ENCODE assay signal across 8 cellular contexts in genomic region chr16:9135797-9136196, GRCh38. TPM values are rescaled to one million over a fixed set of nuclear protein-coding genes. Genes with fewer than 3 reads are reported as not detected.
DNase-seq lines count a peak whose midpoint lies in the region; ATAC-seq and TF ChIP-seq lines count a peak whose summit lies in the region.

No MANE protein-coding gene starts in this region.

- DNase-seq in left lobe of liver (ENCODE audit: low spot score) = no peak
- DNase-seq in PC-9 = no peak
- DNase-seq in trophoblast cell = no peak
- DNase-seq in NCI-H1048 (lab: John Stamatoyannopoulos, UW) = no peak
- DNase-seq in NCI-H446 (lab: John Stamatoyannopoulos, UW) = no peak

- H2AK5ac ChIP-seq in trophoblast cell (ENCODE audit: low read length) = no peak overlapping the region

- H3K4me3 ChIP-seq in Loucy (ENCODE audit: low read length, poor library complexity, severe bottlenecking) (peak overlapping the region; percentile 43), PC-9 (no peak overlapping the region), trophoblast cell (ENCODE audit: low read depth, low read length) (no peak overlapping the region)

- H3K36me3 ChIP-seq in Loucy (ENCODE audit: insufficient read depth, low read length) (no peaks in the 10 kb centered on the region), PC-9 (ENCODE audit: low read depth) (no peaks in the 10 kb centered on the region), trophoblast cell (ENCODE audit: control insufficient read depth in 1 of 2, insufficient read depth in 2 of 2, low read length in 2 of 2) (no peaks in the 10 kb centered on the region)

- H3K79me1 ChIP-seq in trophoblast cell (ENCODE audit: low read length) = no peaks in the 10 kb centered on the region

- WGBS in trophoblast cell (ENCODE audit: extremely low coverage, insufficient coverage, insufficient read length) = no CpG with 5 or more reads among the region's 8 CpGs

- H3F3A ChIP-seq in Loucy (ENCODE audit: low read depth) = no peaks in the 10 kb centered on the region
- H3F3A ChIP-seq in PC-9 (ENCODE audit: insufficient read depth, low read depth) = peaks cover 12% of the 10 kb centered on the region; the same call in 1 of the 2 replicates

- H4K20me1 ChIP-seq in Loucy (ENCODE audit: insufficient read depth, low read length, poor library complexity, severe bottlenecking) = no peaks in the 10 kb centered on the region
- no peaks in the 10 kb centered on the region; the same call in 1 of the 2 replicates for H4K20me1 ChIP-seq in PC-9 (ENCODE audit: insufficient read depth)

- H3K4me2 ChIP-seq in Loucy (ENCODE audit: low read depth, low read length, poor library complexity, severe bottlenecking) (peak overlapping the region; percentile 63), PC-9 (no peak overlapping the region), trophoblast cell (ENCODE audit: low read length) (no peak overlapping the region)

- H4K91ac ChIP-seq in trophoblast cell (ENCODE audit: low read depth, low read length) = no peak overlapping the region

- no peak overlapping the region for H4K12ac ChIP-seq in trophoblast cell (ENCODE audit: low read depth, low read length)

- H3K9me2 ChIP-seq in Loucy (replicated peaks; ENCODE audit: low read depth, low read length) (no peaks in the 10 kb centered on the region), PC-9 (ENCODE audit: insufficient read depth) (no peaks in the 10 kb centered on the region)

- no peaks in the 10 kb centered on the region for H3K27me3 ChIP-seq in Loucy (ENCODE audit: insufficient read depth, low read length, poor library complexity, severe bottlenecking)
- no peaks in the 10 kb centered on the region for H3K27me3 ChIP-seq in PC-9 (ENCODE audit: insufficient read depth, low read depth)
- H3K27me3 ChIP-seq in trophoblast cell (ENCODE audit: insufficient read depth, low read length) = no peaks in the 10 kb centered on the region

- H3K4me1 ChIP-seq in Loucy (ENCODE audit: insufficient read depth, low read length, poor library complexity, severe bottlenecking) (peaks cover 7% of the 10 kb centered on the region), PC-9 (replicated peaks; ENCODE audit: insufficient read depth) (no peaks in the 10 kb centered on the region), trophoblast cell (ENCODE audit: control insufficient read depth in 1 of 2, insufficient read depth in 2 of 2, low read length in 2 of 2) (peaks cover 0 to 5% of the 10 kb centered on the region in 2 experiments)

- H3K14ac ChIP-seq in trophoblast cell (ENCODE audit: low read length) = no peak overlapping the region

- TF ChIP-seq CTCF in Loucy (conservative IDR thresholded peaks at IDR 0.05; ENCODE audit: low read length) = no peak
- TF ChIP-seq CTCF in PC-9 (conservative IDR thresholded peaks at IDR 0.05) = no peak

- H3K27ac ChIP-seq in PC-9 (no peak overlapping the region), trophoblast cell (ENCODE audit: low read depth, low read length) (no peak overlapping the region)

- CTCF ChIA-PET in PC-9 (lab: Charles Lee) = interaction anchor here (0.5 kb wide), 1 partner anchor 23 kb away, joined by 5 read pairs; no protein-coding TSS in a partner anchor

- no peak overlapping the region for H2BK12ac ChIP-seq in trophoblast cell (ENCODE audit: low read length)

- no peaks in the 10 kb centered on the region for H3K9me3 ChIP-seq in Loucy (ENCODE audit: insufficient read depth, low read depth, low read length)
- no peaks in the 10 kb centered on the region for H3K9me3 ChIP-seq in PC-9 (ENCODE audit: insufficient read depth, low read depth)
- no peaks in the 10 kb centered on the region for H3K9me3 ChIP-seq in trophoblast cell (ENCODE audit: insufficient read depth, low read depth, low read length)

- no peak overlapping the region for H3K23ac ChIP-seq in trophoblast cell (ENCODE audit: low read length)

- peak; percentile 65 for ATAC-seq in GM18858 (IDR thresholded peaks at IDR 0.05; ENCODE audit: unreplicated experiment)
- peak; percentile 68 for ATAC-seq in GM21786 (IDR thresholded peaks at IDR 0.05; ENCODE audit: unreplicated experiment)
- ATAC-seq in left lobe of liver = peak; percentile 51

- intact Hi-C loops in PC-9 (cut with micrococcal nuclease; ENCODE audit: unreplicated experiment) = loop anchor here (2.0 kb wide), 4 partner anchors 127 to 569 kb away; no protein-coding TSS in a partner anchor

- no TSS peak for BruUV-seq in PC-9 (replicated peaks; lab: Mats Ljungman, UMichigan)

- H3K9ac ChIP-seq in Loucy (ENCODE audit: low read depth, low read length, poor library complexity, severe bottlenecking) = peak overlapping the region; percentile 36
- no peak overlapping the region for H3K9ac ChIP-seq in trophoblast cell (ENCODE audit: low read length)

- H3K18ac ChIP-seq in trophoblast cell (ENCODE audit: low read length) = no peak overlapping the region

- POLR2A ChIA-PET in PC-9 (lab: Charles Lee; ENCODE audit: unreplicated experiment) = interaction anchor here (0.6 kb wide), 1 partner anchor 1379 kb away, joined by 3 read pairs; no protein-coding TSS in a partner anchor

- no peak overlapping the region for H4K8ac ChIP-seq in trophoblast cell (ENCODE audit: low read depth, low read length)

- H3K4ac ChIP-seq in trophoblast cell (ENCODE audit: low read depth, low read length) = no peak overlapping the region

- no peak overlapping the region for H2BK5ac ChIP-seq in trophoblast cell (ENCODE audit: low read depth, low read length, poor library complexity)

- no peak overlapping the region for H2BK120ac ChIP-seq in trophoblast cell (ENCODE audit: insufficient read depth, low read length, poor library complexity)

- H3K79me2 ChIP-seq in Loucy (ENCODE audit: insufficient read depth, low read length) (no peaks in the 10 kb centered on the region), PC-9 (ENCODE audit: low read depth) (no peaks in the 10 kb centered on the region), trophoblast cell (ENCODE audit: control insufficient read depth, insufficient read depth, low read length, poor library complexity) (no peaks in the 10 kb centered on the region)

- H2AFZ ChIP-seq in Loucy (ENCODE audit: low read length) (no peak overlapping the region), PC-9 (no peak overlapping the region), trophoblast cell (ENCODE audit: insufficient read depth, low read length, poor library complexity) (no peak overlapping the region)

RNA-seq across cellular contexts. Expression of gene HAPSTR1, which starts 44.4 kb away (rescaled TPM):
- total RNA-seq in left lobe of liver (30.3 TPM), PC-9 (2021) (61.1 and 82.8 TPM in 2 replicates)
- polyA plus RNA-seq in trophoblast cell (2013) = 60.4 and 60.6 TPM in 2 replicates
